ENCODE assay signal across 1 cellular context in the genomic region with DNA sequence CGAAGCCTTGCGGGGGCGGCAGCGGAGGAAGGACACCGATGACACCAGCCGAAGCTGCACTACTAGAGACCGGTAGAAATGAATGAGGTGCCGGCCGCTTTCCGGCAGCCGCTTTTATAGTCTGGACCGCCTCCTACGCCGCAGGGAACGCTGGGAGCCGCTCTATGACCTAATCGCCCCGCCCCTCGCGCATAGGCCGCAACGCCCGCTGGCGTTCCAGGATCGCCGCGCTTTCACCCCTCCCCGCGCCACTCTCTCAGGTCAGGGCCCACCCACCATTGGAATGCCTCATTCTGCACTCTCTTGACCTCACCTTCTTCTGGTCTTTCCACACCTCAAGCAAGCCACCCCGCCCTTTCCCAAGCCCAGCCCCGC.
TF ChIP-seq lines count a peak whose summit lies in the region.

DDX5 (minus strand) TSS at position 89 of the 375 bp plus-strand sequence. CDS start 170 bp downstream, outside the sequence.

TF ChIP-seq in H1, 55 proteins besides CTCF, POLR2A, EP300 and RAD21:
- TF ChIP-seq BACH1 (IDR thresholded peaks at IDR 0.05; ENCODE audit: low read length) = no peak
- TF ChIP-seq KDM4A (IDR thresholded peaks at IDR 0.05; ENCODE audit: low read depth, low read length, severe bottlenecking) = no peak
- TF ChIP-seq SP1 (IDR thresholded peaks at IDR 0.05; ENCODE audit: low read depth, low read length) = peak; percentile 64; the same call in 1 of the 2 replicates
- TF ChIP-seq ATF3 (IDR thresholded peaks at IDR 0.05; ENCODE audit: insufficient read depth, low read depth, low read length) = no peak
- TF ChIP-seq CBX5 (IDR thresholded peaks at IDR 0.05; ENCODE audit: low read depth, low read length) = no peak
- peak; percentile 99 for TF ChIP-seq TAF1 (IDR thresholded peaks at IDR 0.05; ENCODE audit: low read depth, low read length)
- 0 out of 2 replicates have a peak, but pooled peaks have one; percentile 20 for TF ChIP-seq JUN (IDR thresholded peaks at IDR 0.05; ENCODE audit: low read depth, low read length)
- no peak for TF ChIP-seq SP4 (IDR thresholded peaks at IDR 0.05; ENCODE audit: low read length)
- peak; percentile 98 for TF ChIP-seq TAF7 (optimal IDR thresholded peaks at IDR 0.05; ENCODE audit: borderline replicate concordance, low read depth, low read length)
- TF ChIP-seq POLR2AphosphoS5 (IDR thresholded peaks at IDR 0.05; ENCODE audit: low read depth, low read length) = peak; percentile 98
- TF ChIP-seq NRF1 (IDR thresholded peaks at IDR 0.05; ENCODE audit: low read depth, low read length) = peak; percentile 16; the same call in 1 of the 2 replicates
- TF ChIP-seq JUND (IDR thresholded peaks at IDR 0.05; ENCODE audit: low read length) = peak; percentile 61; the same call in 1 of the 2 replicates
- peak; percentile 96 for TF ChIP-seq EGR1 (IDR thresholded peaks at IDR 0.05; ENCODE audit: borderline replicate concordance, low read depth, low read length)
- TF ChIP-seq CREB1 (IDR thresholded peaks at IDR 0.05) = peak; percentile 64; the same call in 1 of the 2 replicates
- TF ChIP-seq GTF2F1 (IDR thresholded peaks at IDR 0.05; ENCODE audit: borderline replicate concordance, low read depth, low read length) = peak; percentile 94
- TF ChIP-seq KDM5A (IDR thresholded peaks at IDR 0.05; ENCODE audit: low read length) = no peak
- TF ChIP-seq TBP (IDR thresholded peaks at IDR 0.05; ENCODE audit: low read depth, low read length) = peak; percentile 98
- peak; percentile 66 to 70; a peak in 2 of 4 replicates for TF ChIP-seq SIN3A (conservative IDR thresholded peaks at IDR 0.05 in 1 of 2, IDR thresholded peaks at IDR 0.05 in 1 of 2; ENCODE audit: low read depth in 1 of 2, low read length in 2 of 2)
